Comparison of ENCODE assay signal across 9 cellular contexts in the genomic region with DNA sequence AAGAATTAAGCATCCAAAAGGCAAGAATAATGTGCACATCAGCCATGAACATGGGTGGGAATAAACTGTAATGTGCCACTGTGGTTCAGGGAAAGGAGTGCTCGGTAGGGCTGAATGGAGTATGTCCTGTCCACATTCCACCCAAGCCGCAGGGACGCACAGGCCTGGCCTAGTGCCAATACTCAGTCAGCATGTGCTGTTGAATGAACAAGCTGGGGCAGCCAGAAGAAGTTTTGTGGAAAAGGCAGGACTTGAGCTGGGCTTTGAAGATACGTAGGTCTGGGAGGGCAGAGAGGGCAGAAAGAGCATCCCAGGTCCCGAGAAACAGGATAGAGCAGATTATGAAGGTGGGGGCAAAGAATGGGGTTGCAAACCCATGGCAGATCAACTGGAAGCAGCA.
DNase-seq lines count a peak whose midpoint lies in the region; ATAC-seq, FAIRE-seq and TF ChIP-seq lines count a peak whose summit lies in the region.
"Had no signal": no experiment of that assay in that cellular context is flagged by ENCODE, and none has a peak within 500 bp of the region (broad histone marks: within the 10 kb centered on the region; RNA-seq: fewer than 3 reads in every experiment).

No MANE protein-coding gene starts in this region.

- ATAC-seq in body of pancreas, result no peak

- intact Hi-C loops in body of pancreas (cut with DNase I) (no loop called here), transverse colon (cut with DNase I; ENCODE audit: low total_unique reads) (no loop called here)

- no peak for TF ChIP-seq EP300 in transverse colon (IDR thresholded peaks at IDR 0.05; ENCODE audit: low read depth)

- WGBS in body of pancreas, 2 donors, result 44 to 50% methylated on average over 5 of the region's 5 CpGs
- 34 to 44% methylated on average over 2 to 5 of the region's 5 CpGs for WGBS in transverse colon (ENCODE audit: low coverage in 1 of 2), 2 donors

- H3K36me3 ChIP-seq in body of pancreas (replicated peaks in 1 of 2; ENCODE audit: insufficient read depth in 1 of 2, low read depth in 2 of 2), result no peaks in the 10 kb centered on the region
- no peaks in the 10 kb centered on the region for H3K36me3 ChIP-seq in kidney epithelial cell (ENCODE audit: control insufficient read depth, insufficient read depth, low read length)
- H3K36me3 ChIP-seq in transverse colon, result no peaks in the 10 kb centered on the region

- TF ChIP-seq CTCF in body of pancreas (IDR thresholded peaks at IDR 0.05) (no peak), kidney epithelial cell (IDR thresholded peaks at IDR 0.05; ENCODE audit: insufficient read depth, low read length, poor library complexity, severe bottlenecking) (no peak), transverse colon (IDR thresholded peaks at IDR 0.05) (no peak)

- TF ChIP-seq POLR2A in body of pancreas (IDR thresholded peaks at IDR 0.05) (no peak), transverse colon (IDR thresholded peaks at IDR 0.05) (no peak)

- H3K27ac ChIP-seq in body of pancreas (peak overlapping the region in 2 of 4 donors; percentile 62 to 82), transverse colon (peak overlapping the region in 2 of 4 donors; percentile 56 to 75)

- H3K4me3 ChIP-seq in body of pancreas (no peak overlapping the region), kidney epithelial cell (ENCODE audit: low read depth, low read length) (no peak overlapping the region), transverse colon (no peak overlapping the region)

- H3K9me3 ChIP-seq in body of pancreas, result no peaks in the 10 kb centered on the region
- no peaks in the 10 kb centered on the region for H3K9me3 ChIP-seq in transverse colon

- H3K4me1 ChIP-seq in body of pancreas, result peaks cover 23% of the 10 kb centered on the region
- H3K4me1 ChIP-seq in transverse colon, result peaks cover 5 to 25% (median 21%) of the 10 kb centered on the region in 4 donors

- DNase-seq in NCI-H1105 (lab: John Stamatoyannopoulos, UW), result peak; percentile 29
- DNase-seq in body of pancreas, result peak; percentile 35 to 67 (median 58)
- peak; percentile 56 for DNase-seq in kidney epithelial cell (ENCODE audit: low read depth)
- DNase-seq in transverse colon, result peak; percentile 68
- no peak for DNase-seq in GM19239 (ENCODE audit: insufficient read length, low spot score)
- DNase-seq in COLO829 (ENCODE audit: low spot score), result no peak
- DNase-seq in NCI-H1930 (lab: John Stamatoyannopoulos, UW), result no peak
- DNase-seq in NCI-H526 (lab: John Stamatoyannopoulos, UW), result no peak
- DNase-seq: occipital lobe had no signal

- FAIRE-seq in GM19239 (lab: Jason Lieb, UNC), result no peak

- H3K27me3 ChIP-seq in body of pancreas (no peaks in the 10 kb centered on the region), kidney epithelial cell (ENCODE audit: control insufficient read depth, insufficient read depth, low read length) (no peaks in the 10 kb centered on the region), transverse colon (no peaks in the 10 kb centered on the region)

- in situ Hi-C loops in transverse colon (cut with MboI; ENCODE audit: low pct_ligation_motif_present in 1 of 4, low pct_unique_long_range_greater_than_20kb in 1 of 4, low sequenced_read_pairs in 3 of 4), result no loop called here

Comparison
In these comparisons a context has a peak if more than half of its experiments do, and no peak if none do; other contexts are left out.
1. DNase-seq: peak in NCI-H1105 (single experiment), body of pancreas (4 of 4), kidney epithelial cell (single experiment) and transverse colon (single experiment); none in GM19239 (single experiment), COLO829 (single experiment), NCI-H1930 (0 of 2) and NCI-H526 (0 of 2).